ENCODE assay signal across 34 cellular contexts in the genomic region with DNA sequence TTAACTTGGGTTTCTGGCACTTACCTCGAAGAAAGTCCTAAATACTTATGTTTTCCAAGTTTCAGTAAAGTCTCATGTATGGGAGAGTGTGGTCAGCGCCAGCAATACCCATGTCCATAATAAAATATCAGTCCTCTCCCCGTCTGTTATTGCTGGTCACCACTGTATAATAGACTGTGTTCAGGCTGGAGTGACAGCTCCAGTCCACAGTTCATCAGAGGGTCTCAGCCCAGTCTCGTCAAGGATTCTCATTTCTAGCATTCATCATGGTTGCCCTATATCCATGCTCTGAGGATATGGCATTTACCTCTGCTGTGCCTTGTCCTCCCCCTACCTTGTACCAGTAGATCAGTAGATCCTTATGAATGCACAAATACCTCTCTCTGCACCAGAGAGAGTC.
"Had no signal": no experiment of that assay in that cellular context is flagged by ENCODE, and none has a peak within 500 bp of the region (broad histone marks: within the 10 kb centered on the region; RNA-seq: fewer than 3 reads in every experiment).

No MANE protein-coding gene starts in this region.

- H3K27ac ChIP-seq: KMS-11 had no signal

- DNase-seq: Karpas-422, Kasumi-1, MG63, MM.1S, MV-4-11, NCI-H1048, NCI-H1092, NCI-H1092 treated with DMSO at 0.1 percent for 48 hours, NCI-H1105, NCI-H1105 treated with DMSO at 0.1 percent for 48 hours, NCI-H1417, NCI-H1417 treated with DMSO at 0.1 percent for 48 hours, NCI-H1436, NCI-H1436 treated with DMSO at 0.1 percent for 48 hours, NCI-H146, NCI-H1694, NCI-H1694 treated with DMSO at 0.1 percent for 48 hours, NCI-H187, NCI-H187 treated with DMSO at 0.1 percent for 48 hours, NCI-H1930, NCI-H2029, NCI-H2029 treated with DMSO at 0.1 percent for 48 hours, NCI-H2081, NCI-H2081 treated with DMSO at 0.1 percent for 48 hours, NCI-H2107, NCI-H2171, NCI-H2171 treated with DMSO at 0.1 percent for 48 hours, NCI-H2227 treated with DMSO at 0.1 percent for 48 hours, NCI-H226, NCI-H345, NCI-H446, NCI-H446 treated with DMSO at 0.1 percent for 48 hours, NCI-H510A had no signal
